In the genomic region with DNA sequence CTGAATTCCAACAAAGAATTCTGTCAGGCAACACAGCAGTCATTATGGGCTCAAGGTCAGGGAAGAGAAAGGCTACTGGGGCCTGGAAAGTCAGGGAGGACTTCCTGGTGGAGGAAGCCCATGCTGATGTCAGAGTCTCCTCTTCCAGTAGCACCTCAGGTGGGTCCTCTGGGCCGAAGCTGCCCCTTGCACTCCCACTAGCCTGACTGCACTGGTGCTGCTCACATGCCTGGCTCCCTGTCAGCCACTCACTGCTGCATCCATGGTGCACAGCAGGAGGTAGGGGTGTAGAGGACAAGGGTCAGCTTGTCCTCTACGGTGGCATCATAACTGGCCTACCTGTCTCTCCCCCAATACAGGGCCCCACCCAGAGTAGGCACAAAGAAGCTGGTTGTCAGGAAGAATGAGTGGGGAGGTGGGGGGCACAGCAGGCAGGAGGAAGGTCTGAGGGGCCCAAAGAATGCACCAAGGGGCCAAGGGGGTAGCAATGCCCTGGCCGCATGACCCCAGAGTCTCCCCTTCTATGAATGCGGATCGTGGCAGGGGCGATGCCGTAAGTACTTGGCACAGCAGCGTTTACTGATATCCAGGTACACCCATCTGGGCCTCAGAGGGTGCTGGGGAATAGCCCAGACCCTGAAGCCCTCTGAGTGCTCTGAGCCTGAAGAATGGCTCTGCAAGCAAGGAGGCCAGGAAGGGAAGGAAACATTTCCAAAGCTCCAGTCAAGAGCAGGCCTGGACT, we compare ENCODE assay signal across 26 cellular contexts.
"Had no signal": no experiment of that assay in that cellular context is flagged by ENCODE, and none has a peak within 500 bp of the region (broad histone marks: within the 10 kb centered on the region; RNA-seq: fewer than 3 reads in every experiment).

No MANE protein-coding gene starts in this region.

- H3K4me1 ChIP-seq: Peyer's patch had no signal

- H3K27ac Mint-ChIP-seq: activated B cell treated with CpG ODN at 0.5 μM for 24 hours; activated CD4-positive, alpha-beta T cell treated with anti-CD3 and anti-CD28 coated beads, Interleukin-2, amount 10 ng/mL, durations not matched to agents 24 days and 14 days; activated naive CD4-positive, alpha-beta T cell treated with anti-CD3 and anti-CD28 coated beads, Interleukin-2, amount 50 U/mL, for 72 hours; activated naive CD8-positive, alpha-beta T cell treated with anti-CD3 and anti-CD28 coated beads, Interleukin-2, amount 50 U/mL, for 24 hours; T-helper 17 cell had no signal

- H3K9me3 ChIP-seq: Peyer's patch had no signal

- H3K9me3 Mint-ChIP-seq: activated B cell treated with CpG ODN at 0.5 μM for 24 hours; activated CD4-positive, alpha-beta T cell treated with anti-CD3 and anti-CD28 coated beads, Interleukin-2, amount 10 ng/mL, durations not matched to agents 24 days and 14 days; activated naive CD4-positive, alpha-beta T cell treated with anti-CD3 and anti-CD28 coated beads, Interleukin-2, amount 50 U/mL, for 72 hours; activated naive CD8-positive, alpha-beta T cell treated with anti-CD3 and anti-CD28 coated beads, Interleukin-2, amount 50 U/mL, for 24 hours; activated T-cell treated with anti-CD3 and anti-CD28 coated beads, Interleukin-2, amount 50 U/mL, for 4 hours had no signal

- ATAC-seq: activated naive CD4-positive, alpha-beta T cell treated with anti-CD3 and anti-CD28 coated beads, Interleukin-2, amount 50 U/mL, for 72 hours; activated naive CD8-positive, alpha-beta T cell treated with anti-CD3 and anti-CD28 coated beads, Interleukin-2, amount 50 U/mL, for 24 hours; activated T-cell treated with anti-CD3 and anti-CD28 coated beads, Interleukin-2, amount 50 U/mL, for 4 hours; T-helper 17 cell had no signal

- H3K4me3 Mint-ChIP-seq: activated B cell treated with CpG ODN at 0.5 μM for 24 hours; activated CD4-positive, alpha-beta T cell treated with anti-CD3 and anti-CD28 coated beads, Interleukin-2, amount 10 ng/mL, durations not matched to agents 24 days and 14 days; activated naive CD8-positive, alpha-beta T cell treated with anti-CD3 and anti-CD28 coated beads, Interleukin-2, amount 50 U/mL, for 24 hours; activated T-cell treated with anti-CD3 and anti-CD28 coated beads, Interleukin-2, amount 50 U/mL, for 4 hours; T-helper 17 cell had no signal

- H3K4me3 ChIP-seq: Peyer's patch had no signal

- H3K27me3 ChIP-seq: brain microvascular endothelial cell, Peyer's patch had no signal

- H3K36me3 Mint-ChIP-seq: activated naive CD4-positive, alpha-beta T cell treated with anti-CD3 and anti-CD28 coated beads, Interleukin-2, amount 50 U/mL, for 72 hours had no signal

- DNase-seq: activated B cell treated with CpG ODN at 0.5 μM for 24 hours; activated CD4-positive, alpha-beta T cell treated with anti-CD3 and anti-CD28 coated beads for 1 hour; activated CD4-positive, alpha-beta T cell treated with anti-CD3 and anti-CD28 coated beads, Interleukin-2, amount 10 ng/mL, durations not matched to agents 24 days and 14 days; activated CD4-positive, alpha-beta T cell treated with anti-CD3 and anti-CD28 coated beads, Interleukin-2, amount 50 U/mL, for 48 hours; activated CD8-positive, alpha-beta memory T cell treated with anti-CD3 and anti-CD28 coated beads for 24 hours; activated effector memory CD4-positive, alpha-beta T cell treated with anti-CD3 and anti-CD28 coated beads, Interleukin-2, amount 50 U/mL, for 16 hours; activated naive CD4-positive, alpha-beta T cell treated with Interleukin-2 at 50 U/mL for 16 hours; activated naive CD8-positive, alpha-beta T cell treated with anti-CD3 and anti-CD28 coated beads, Interleukin-2, amount 50 U/mL, for 24 hours; activated T-cell treated with anti-CD3 and anti-CD28 coated beads, Interleukin-2, amount 50 U/mL, for 4 hours; amygdala; brain microvascular endothelial cell; caudate nucleus; Kasumi-1; KBM-7; NCI-H1092; NCI-H1417; NCI-H2029; NCI-H345; NCI-H510A; NCI-H526 treated with DMSO at 0.1 percent for 48 hours; NCI-H82; SIG-M5; T-helper 17 cell; T-helper 9 cell had no signal

- H3K27ac ChIP-seq: brain microvascular endothelial cell, Peyer's patch had no signal

- H3K36me3 ChIP-seq: brain microvascular endothelial cell, Peyer's patch had no signal

- H3K4me1 Mint-ChIP-seq: activated B cell treated with CpG ODN at 0.5 μM for 24 hours; activated CD4-positive, alpha-beta T cell treated with anti-CD3 and anti-CD28 coated beads, Interleukin-2, amount 10 ng/mL, durations not matched to agents 24 days and 14 days; activated naive CD8-positive, alpha-beta T cell treated with anti-CD3 and anti-CD28 coated beads, Interleukin-2, amount 50 U/mL, for 24 hours had no signal
